Comparison of ENCODE assay signal across 17 cellular contexts in genomic region chr3:130688677-130689076, GRCh38. TPM values are rescaled to one million over a fixed set of nuclear protein-coding genes. Genes with fewer than 3 reads are reported as not detected.
DNase-seq lines count a peak whose midpoint lies in the region; ATAC-seq and TF ChIP-seq lines count a peak whose summit lies in the region.
"Had no signal": no experiment of that assay in that cellular context is flagged by ENCODE, and none has a peak within 500 bp of the region (broad histone marks: within the 10 kb centered on the region; RNA-seq: fewer than 3 reads in every experiment).

No MANE protein-coding gene starts in this region.

- H3K9me3 Mint-ChIP-seq in H9: no peaks in the 10 kb centered on the region
- H3K9me3 Mint-ChIP-seq: CD4-positive, alpha-beta T cell; CD8-positive, alpha-beta memory T cell; GM23338 had no signal

- no peak overlapping the region for H2BK12ac ChIP-seq in H9 (ENCODE audit: insufficient read length, low read depth, low read length)

- H3K27me3 ChIP-seq in PC-3 (ENCODE audit: low read length) (no peaks in the 10 kb centered on the region), H9 (ENCODE audit: insufficient read depth, low read length) (no peaks in the 10 kb centered on the region), foreskin keratinocyte (no peaks in the 10 kb centered on the region)
- H3K27me3 ChIP-seq: BE2C; BLaER1 treated with 17β-estradiol and CSF1 and Interleukin-3, amounts not matched to agents 10 nM and 100 nM had no signal

- CTCF ChIA-PET in PC-3 (lab: Charles Lee): no interaction called here

- peaks cover 4 to 28% (median 21%) of the 10 kb centered on the region in 3 experiments; a peak in 6 of 7 replicates for H3K36me3 Mint-ChIP-seq in H9 (ENCODE audit: insufficient read depth in 1 of 3, low read depth in 3 of 3)

- TF ChIP-seq CTCF in PC-3 (conservative IDR thresholded peaks at IDR 0.05; ENCODE audit: low read depth, low read length): no peak
- TF ChIP-seq CTCF in H9 (conservative IDR thresholded peaks at IDR 0.05): no peak
- no peak for TF ChIP-seq CTCF in foreskin keratinocyte (conservative IDR thresholded peaks at IDR 0.05)

- H3K4me1 Mint-ChIP-seq in H9: no peaks in the 10 kb centered on the region
- H3K4me1 Mint-ChIP-seq: CD14-positive monocyte; CD8-positive, alpha-beta memory T cell; GM23338 had no signal

- H2BK15ac ChIP-seq in H9 (ENCODE audit: low read depth, low read length): no peak overlapping the region

- H3K4me1 ChIP-seq in PC-3 (ENCODE audit: insufficient read depth, low read length) (peaks cover 32% of the 10 kb centered on the region), H9 (ENCODE audit: insufficient read depth, low read length) (no peaks in the 10 kb centered on the region), foreskin keratinocyte (peaks cover 17% of the 10 kb centered on the region)
- H3K4me1 ChIP-seq: BE2C had no signal

- H3K36me3 ChIP-seq in PC-3 (ENCODE audit: low read depth, low read length): peaks cover 10% of the 10 kb centered on the region; the same call in 1 of the 2 replicates

- H3T11ph ChIP-seq in H9 (ENCODE audit: low read length): no peak overlapping the region

- H3K4me2 ChIP-seq in PC-3 (ENCODE audit: low read length) (0 out of 2 replicates have a peak overlapping the region, but pooled peaks have one; percentile 7), H9 (ENCODE audit: insufficient read depth, insufficient read length, low read length) (no peak overlapping the region)
- H3K4me2 ChIP-seq: BLaER1 treated with 17β-estradiol and CSF1 and Interleukin-3, amounts not matched to agents 10 nM and 100 nM; GM23338 had no signal

- no peak overlapping the region for H2AK5ac ChIP-seq in H9 (ENCODE audit: insufficient read length, low read length)

- H2BK120ac ChIP-seq in H9 (ENCODE audit: low read depth, low read length, poor library complexity, severe bottlenecking): no peak overlapping the region

- H3K9me3 ChIP-seq in PC-3 (ENCODE audit: low read length): no peaks in the 10 kb centered on the region
- H3K9me3 ChIP-seq in H9 (ENCODE audit: control insufficient read depth, low read depth, low read length): no peaks in the 10 kb centered on the region
- H3K9me3 ChIP-seq: BLaER1 treated with 17β-estradiol and CSF1 and Interleukin-3, amounts not matched to agents 10 nM and 100 nM; HAP-1 had no signal

- H3K23me2 ChIP-seq in H9 (ENCODE audit: insufficient read length, low read depth, low read length, poor library complexity, severe bottlenecking): no peaks in the 10 kb centered on the region

- H3K4me3 Mint-ChIP-seq in H9: no peak overlapping the region
- H3K4me3 Mint-ChIP-seq: CD14-positive monocyte; CD4-positive, alpha-beta T cell; CD8-positive, alpha-beta memory T cell; GM23338 had no signal

- H3K56ac ChIP-seq in H9 (ENCODE audit: insufficient read length, low read depth, low read length): no peak overlapping the region

- H3K27ac ChIP-seq in PC-3 (ENCODE audit: low read length): no peak overlapping the region
- H3K27ac ChIP-seq in H9 (ENCODE audit: insufficient read length, low read depth, low read length): no peak overlapping the region
- no peak overlapping the region for H3K27ac ChIP-seq in foreskin keratinocyte
- H3K27ac ChIP-seq: BLaER1 treated with 17β-estradiol and CSF1 and Interleukin-3, amounts not matched to agents 10 nM and 100 nM had no signal

- peaks cover 4% of the 10 kb centered on the region for H3F3A ChIP-seq in PC-3 (ENCODE audit: low read length, unreplicated experiment)

- intact Hi-C loops in PC-3 (cut with micrococcal nuclease): no loop called here

- H3K79me1 ChIP-seq in H9 (ENCODE audit: insufficient read depth, low read depth, low read length, poor library complexity, severe bottlenecking): no peaks in the 10 kb centered on the region

- peak; percentile 66 for DNase-seq in EH (ENCODE audit: low read depth)
- DNase-seq in GM04504 (ENCODE audit: low read depth): peak; percentile 11
- DNase-seq in PC-3: peak; percentile 35
- no peak for DNase-seq in dermis blood vessel endothelial cell
- no peak for DNase-seq in H9
- no peak for DNase-seq in foreskin keratinocyte
- DNase-seq: AML-193; BE2C; CD4-positive, alpha-beta T cell; CD8-positive, alpha-beta memory T cell; DMS 273 treated with DMSO at 0.1 percent for 48 hours; DMS79 had no signal

- H2BK20ac ChIP-seq in H9 (ENCODE audit: low read depth, low read length, poor library complexity, severe bottlenecking): no peak overlapping the region

- H4K20me1 ChIP-seq in PC-3 (ENCODE audit: low read length): no peaks in the 10 kb centered on the region
- no peaks in the 10 kb centered on the region for H4K20me1 ChIP-seq in H9 (ENCODE audit: control insufficient read depth, insufficient read depth, insufficient read length)
- H4K20me1 ChIP-seq: BLaER1 treated with 17β-estradiol and CSF1 and Interleukin-3, amounts not matched to agents 10 nM and 100 nM had no signal

- no peak overlapping the region for H3K23ac ChIP-seq in H9 (ENCODE audit: insufficient read length, low read depth, low read length)

- H3K27me3 Mint-ChIP-seq in H9 (ENCODE audit: low read depth): no peaks in the 10 kb centered on the region
- H3K27me3 Mint-ChIP-seq: CD4-positive, alpha-beta T cell; CD8-positive, alpha-beta memory T cell had no signal

- no peak overlapping the region for H3K4ac ChIP-seq in H9 (ENCODE audit: low read depth, low read length)

- ATAC-seq in PC-3: peak; percentile 46; the same call in 1 of the 2 replicates
- ATAC-seq in GM21447 (IDR thresholded peaks at IDR 0.05; ENCODE audit: unreplicated experiment): no peak
- no peak for ATAC-seq in foreskin keratinocyte
- ATAC-seq: GM23338 had no signal

- H4K91ac ChIP-seq in H9 (ENCODE audit: insufficient read length, low read depth, low read length): no peak overlapping the region

- no peak overlapping the region for H3K4me3 ChIP-seq in PC-3 (ENCODE audit: low read length)
- H3K4me3 ChIP-seq: BLaER1 treated with 17β-estradiol and CSF1 and Interleukin-3, amounts not matched to agents 10 nM and 100 nM; GM23338; HAP-1 had no signal

- H3K27ac Mint-ChIP-seq in H9: no peak overlapping the region
- H3K27ac Mint-ChIP-seq: CD14-positive monocyte; CD4-positive, alpha-beta T cell; GM23338 had no signal

- no peaks in the 10 kb centered on the region for H3K9me2 ChIP-seq in PC-3 (replicated peaks; ENCODE audit: low read length)

- no peak overlapping the region for H4K5ac ChIP-seq in H9 (ENCODE audit: insufficient read length, low read depth, low read length)

- H3K14ac ChIP-seq in H9 (ENCODE audit: insufficient read depth, low read length): no peak overlapping the region

- H2AFZ ChIP-seq in PC-3 (ENCODE audit: low read length) (no peak overlapping the region), H9 (ENCODE audit: low read length) (no peak overlapping the region)
- H2AFZ ChIP-seq: GM23338 had no signal

- no TSS peak for BruUV-seq in PC-3 (replicated peaks; lab: Mats Ljungman, UMichigan)

- POLR2A ChIA-PET in PC-3 (lab: Charles Lee; ENCODE audit: unreplicated experiment): no interaction called here

- no peak overlapping the region for H3K18ac ChIP-seq in H9 (ENCODE audit: insufficient read length, low read depth, low read length)

- H3K79me2 ChIP-seq in PC-3 (ENCODE audit: low read length): no peaks in the 10 kb centered on the region
- H3K79me2 ChIP-seq in H9 (ENCODE audit: insufficient read depth, low read length): no peaks in the 10 kb centered on the region

- H3K9ac ChIP-seq in PC-3 (ENCODE audit: low read length) (no peak overlapping the region), H9 (ENCODE audit: extremely low read depth, insufficient read length, low read length) (no peak overlapping the region)
- H3K9ac ChIP-seq: BLaER1 treated with 17β-estradiol and CSF1 and Interleukin-3, amounts not matched to agents 10 nM and 100 nM had no signal

- no peak overlapping the region for H4K8ac ChIP-seq in H9 (replicated peaks; ENCODE audit: insufficient read length, low read depth, low read length)

- H2BK5ac ChIP-seq in H9 (ENCODE audit: insufficient read length, low read length): no peak overlapping the region

RNA-seq across cellular contexts. Expression of gene PIK3R4, which starts 58.0 kb away (rescaled TPM):
- total RNA-seq in PC-3 (2014; rRNA removed) (21.5 and 21.9 TPM in 2 replicates), dermis blood vessel endothelial cell (33.7 and 48.8 TPM in 2 replicates), H9 (2021) (28.6 and 37.0 TPM in 2 replicates), foreskin keratinocyte (36.7 and 37.6 TPM in 2 replicates)
- polyA plus RNA-seq in foreskin keratinocyte: 27.7 and 34.5 TPM in 2 replicates

Comparison
In these comparisons a context has a peak if more than half of its experiments do, and no peak if none do; other contexts are left out.
1. DNase-seq: peak in EH (single experiment), GM04504 (single experiment) and PC-3 (single experiment); none in dermis blood vessel endothelial cell (single experiment), H9 (single experiment) and foreskin keratinocyte (0 of 2).